Comparison of ENCODE assay signal across 21 cellular contexts in genomic region chr20:59317332-59317731, GRCh38. TPM values are rescaled to one million over a fixed set of nuclear protein-coding genes. Genes with fewer than 3 reads are reported as not detected.
"Had no signal": no experiment of that assay in that cellular context is flagged by ENCODE, and none has a peak within 500 bp of the region (broad histone marks: within the 10 kb centered on the region; RNA-seq: fewer than 3 reads in every experiment).

No MANE protein-coding gene starts in this region.

- H3K27ac ChIP-seq: heart left ventricle, left ventricle myocardium inferior, tibial artery had no signal

- H3K4me3 ChIP-seq: heart left ventricle, left ventricle myocardium inferior, lung, smooth muscle cell, tibial artery had no signal

- H3K9me3 ChIP-seq: heart left ventricle, tibial artery had no signal

- ATAC-seq: heart left ventricle; naive thymus-derived CD4-positive, alpha-beta T cell; stimulated activated memory B cell treated with anti-CD40 and anti-IgM and Interleukin-4, amounts not matched to agents 10 μg/mL and 1 μg/mL and 100 μg/mL, for 72 hours had no signal

- H3K9me3 Mint-ChIP-seq: stimulated activated memory B cell treated with anti-CD40 and anti-IgM and Interleukin-4, amounts not matched to agents 10 μg/mL and 1 μg/mL and 100 μg/mL, for 72 hours; stimulated activated naive CD8-positive, alpha-beta T cell treated with anti-CD3 and anti-CD28 coated beads, Interleukin-15, Interleukin-2, amounts not matched to agents 100 ng/mL and 50 ng/mL, for 24 hours had no signal

- DNase-seq: cerebellar nuclear complex; effector CD8-positive, alpha-beta T cell; heart left ventricle; hypothalamus; islet precursor cell; left ventricle myocardium inferior; mesenchymal stem cell; midbrain; naive thymus-derived CD4-positive, alpha-beta T cell; nephron progenitor cell; stimulated activated CD4-positive, alpha-beta T cell treated with anti-CD3 and anti-CD28 coated beads, Interleukin-2, amount 100 ng/mL, for 48 hours; tibial artery had no signal

- H3K36me3 Mint-ChIP-seq: naive thymus-derived CD4-positive, alpha-beta T cell; stimulated activated memory B cell treated with anti-CD40 and anti-IgM and Interleukin-4, amounts not matched to agents 10 μg/mL and 1 μg/mL and 100 μg/mL, for 72 hours had no signal

- H3K36me3 ChIP-seq: heart left ventricle, left ventricle myocardium inferior, tibial artery had no signal

- H3K27ac Mint-ChIP-seq: naive thymus-derived CD4-positive, alpha-beta T cell; nephron progenitor cell; stimulated activated memory B cell treated with anti-CD40 and anti-IgM and Interleukin-4, amounts not matched to agents 10 μg/mL and 1 μg/mL and 100 μg/mL, for 72 hours; stimulated activated naive CD8-positive, alpha-beta T cell treated with anti-CD3 and anti-CD28 coated beads, Interleukin-15, Interleukin-2, amounts not matched to agents 100 ng/mL and 50 ng/mL, for 24 hours had no signal

- H3K4me1 ChIP-seq: heart left ventricle, left ventricle myocardium inferior, tibial artery had no signal

- H3K4me3 Mint-ChIP-seq: naive thymus-derived CD4-positive, alpha-beta T cell; nephron progenitor cell; stimulated activated memory B cell treated with anti-CD40 and anti-IgM and Interleukin-4, amounts not matched to agents 10 μg/mL and 1 μg/mL and 100 μg/mL, for 72 hours; stimulated activated naive CD8-positive, alpha-beta T cell treated with anti-CD3 and anti-CD28 coated beads, Interleukin-15, Interleukin-2, amounts not matched to agents 100 ng/mL and 50 ng/mL, for 24 hours had no signal

- H3K4me1 Mint-ChIP-seq: stimulated activated memory B cell treated with anti-CD40 and anti-IgM and Interleukin-4, amounts not matched to agents 10 μg/mL and 1 μg/mL and 100 μg/mL, for 72 hours had no signal

RNA-seq across cellular contexts. Expression of gene EDN3, which starts 16.9 kb away (rescaled TPM):
- total RNA-seq: cardiac septum, dermis microvascular lymphatic vessel endothelial cell, glomerular endothelial cell, left ventricle myocardium inferior, omental fat pad, pulmonary artery endothelial cell, smooth muscle cell had no signal
- polyA plus RNA-seq: smooth muscle cell had no signal
